9 cellular contexts compared by ENCODE assay signal in genomic region chr11:109423114-109423859, GRCh38. TPM values are rescaled to one million over a fixed set of nuclear protein-coding genes. Genes with fewer than 3 reads are reported as not detected.
DNase-seq lines count a peak whose midpoint lies in the region; FAIRE-seq and TF ChIP-seq lines count a peak whose summit lies in the region.
"Had no signal": no experiment of that assay in that cellular context is flagged by ENCODE, and none has a peak within 500 bp of the region (broad histone marks: within the 10 kb centered on the region; RNA-seq: fewer than 3 reads in every experiment).

No MANE protein-coding gene starts in this region.

- H3K36me3 ChIP-seq in endothelial cell of umbilical vein (ENCODE audit: control insufficient read depth in 2 of 2, extremely low read depth in 1 of 2, insufficient read depth in 2 of 2, low read length in 2 of 2): no peaks in the 10 kb centered on the region

- no peak overlapping the region for H3K9ac ChIP-seq in endothelial cell of umbilical vein (replicated peaks; ENCODE audit: extremely low read depth, insufficient read depth, low read length)

- FAIRE-seq in endothelial cell of umbilical vein (lab: Jason Lieb, UNC): no peak

- H3K27ac ChIP-seq in endothelial cell of umbilical vein (ENCODE audit: insufficient read depth, low read depth, low read length): no peak overlapping the region

- no peak for TF ChIP-seq CTCF in endothelial cell of umbilical vein (IDR thresholded peaks at IDR 0.05; ENCODE audit: extremely low read depth in 1 of 2, insufficient read depth in 1 of 2, low read depth in 1 of 2, low read length in 2 of 2)
- no peak for TF ChIP-seq CTCF in nephron (IDR thresholded peaks at IDR 0.05; ENCODE audit: unreplicated experiment in 3 of 3)

- H3K4me3 ChIP-seq in endothelial cell of umbilical vein (replicated peaks in 1 of 3; ENCODE audit: insufficient read depth in 1 of 3, low read depth in 1 of 3, low read length in 3 of 3): no peak overlapping the region

- peak; percentile 74 for DNase-seq in COLO668 (lab: John Stamatoyannopoulos, UW; ENCODE audit: unreplicated experiment)
- DNase-seq in NCI-H1105 (lab: John Stamatoyannopoulos, UW): peak; percentile 44
- DNase-seq in endothelial cell of umbilical vein (ENCODE audit: low read depth, low spot score): peak; percentile 1
- DNase-seq in activated CD8-positive, alpha-beta memory T cell treated with anti-CD3 and anti-CD28 coated beads, Interleukin-2, amount 50 U/mL, for 4 hours: no peak
- DNase-seq in HEK293T (ENCODE audit: extremely low spot score): no peak
- no peak for DNase-seq in T-helper 9 cell
- no peak for DNase-seq in HCEC 1CT

- no peak for TF ChIP-seq POLR2A in endothelial cell of umbilical vein (IDR thresholded peaks at IDR 0.05; ENCODE audit: low read depth, low read length)

- BruUV-seq in endothelial cell of umbilical vein (replicated peaks; lab: Mats Ljungman, UMichigan): no TSS peak

- peaks cover 2% of the 10 kb centered on the region for H3K9me3 Mint-ChIP-seq in nephron

- H3K4me3 Mint-ChIP-seq in nephron: peak overlapping the region; percentile 79 to 87 (median 86)

- peaks cover 63% of the 10 kb centered on the region for H3K27me3 Mint-ChIP-seq in nephron (ENCODE audit: low read depth)

- no peak overlapping the region for H2AFZ ChIP-seq in endothelial cell of umbilical vein (ENCODE audit: low read depth, low read length)

- H3K79me2 ChIP-seq in endothelial cell of umbilical vein (ENCODE audit: control insufficient read depth, insufficient read depth, low read length): no peaks in the 10 kb centered on the region

- CTCF ChIA-PET in endothelial cell of umbilical vein (lab: Charles Lee) (no interaction called here), HEK293T (lab: Yijun Ruan, JAX) (no interaction called here)

- no peak overlapping the region for H3K27ac Mint-ChIP-seq in nephron

- intact Hi-C loops in endothelial cell of umbilical vein (cut with micrococcal nuclease): no loop called here

- H3K4me1 ChIP-seq in endothelial cell of umbilical vein (ENCODE audit: control insufficient read depth, extremely low read depth, insufficient read depth, low read length): no peaks in the 10 kb centered on the region

- H3K9me3 ChIP-seq in endothelial cell of umbilical vein (replicated peaks; ENCODE audit: control insufficient read depth, insufficient read depth, low read length): no peaks in the 10 kb centered on the region

- dilution Hi-C loops in endothelial cell of umbilical vein (cut with MboI; ENCODE audit: extremely low pct_ligation_motif_present, low sequenced_read_pairs): no loop called here

- no peaks in the 10 kb centered on the region for H3K9me1 ChIP-seq in endothelial cell of umbilical vein (replicated peaks; ENCODE audit: control insufficient read depth, extremely low read depth, insufficient read depth, low read length)

- no peaks in the 10 kb centered on the region for H3K36me3 Mint-ChIP-seq in nephron (ENCODE audit: low read depth)

- no peak overlapping the region for H3K4me2 ChIP-seq in endothelial cell of umbilical vein (ENCODE audit: insufficient read depth, low read length)

- peaks cover 23% of the 10 kb centered on the region for H3K4me1 Mint-ChIP-seq in nephron

- no peaks in the 10 kb centered on the region for H4K20me1 ChIP-seq in endothelial cell of umbilical vein (replicated peaks; ENCODE audit: control insufficient read depth, extremely low read depth, insufficient read depth, low read length)

- peaks cover 22 to 29% of the 10 kb centered on the region in 2 experiments for H3K27me3 ChIP-seq in endothelial cell of umbilical vein (ENCODE audit: control insufficient read depth in 2 of 2, insufficient read depth in 2 of 2, low read length in 2 of 2)

- POLR2A ChIA-PET in endothelial cell of umbilical vein (lab: Charles Lee): no interaction called here
- POLR2A ChIA-PET in HEK293T (lab: Yijun Ruan, JAX): no interaction called here

TF ChIP-seq in endothelial cell of umbilical vein, 7 proteins besides CTCF, POLR2A, EP300 and RAD21:
- TF ChIP-seq EZH2 (IDR thresholded peaks at IDR 0.05; ENCODE audit: borderline replicate concordance, low read depth, low read length, severe bottlenecking): peak; percentile 70
- no peak for TF ChIP-seq MYC (IDR thresholded peaks at IDR 0.05; ENCODE audit: low read depth, low read length)
TF ChIP-seq in endothelial cell of umbilical vein: peak in this region for 1.

TF ChIP-seq in HEK293T, 16 proteins besides CTCF, POLR2A, EP300 and RAD21:
- TF ChIP-seq BHLHE40 (IDR thresholded peaks at IDR 0.05; ENCODE audit: borderline replicate concordance): no peak
- no peak for TF ChIP-seq SUZ12 (IDR thresholded peaks at IDR 0.05)
- TF ChIP-seq TARDBP (IDR thresholded peaks at IDR 0.05): no peak
- TF ChIP-seq HDGF (IDR thresholded peaks at IDR 0.05; ENCODE audit: borderline replicate concordance): no peak
- TF ChIP-seq SP1 (IDR thresholded peaks at IDR 0.05): no peak
- no peak for TF ChIP-seq L3MBTL2 (conservative IDR thresholded peaks at IDR 0.05)
- TF ChIP-seq FOXA1 (IDR thresholded peaks at IDR 0.05): no peak
- TF ChIP-seq PKNOX1 (IDR thresholded peaks at IDR 0.05): no peak
- TF ChIP-seq FOXM1 (IDR thresholded peaks at IDR 0.05; ENCODE audit: borderline replicate concordance): no peak
- TF ChIP-seq FOXK2 (IDR thresholded peaks at IDR 0.05): no peak
- TF ChIP-seq ARNT (IDR thresholded peaks at IDR 0.05): no peak
- no peak for TF ChIP-seq ZNF384 (IDR thresholded peaks at IDR 0.05)
- no peak for TF ChIP-seq NFRKB (IDR thresholded peaks at IDR 0.05)

RNA-seq across cellular contexts. Expression of gene C11orf87, which starts 1.3 kb away (rescaled TPM):
- not detected in 2 replicates for total RNA-seq in endothelial cell of umbilical vein
- not detected in 2 replicates for polyA plus RNA-seq in endothelial cell of umbilical vein
- polyA plus RNA-seq in endothelial cell of umbilical vein (2011; cell fraction: cytosol; rRNA removed): not detected in 2 replicates
- polyA plus RNA-seq in endothelial cell of umbilical vein (2011; cell fraction: nucleus; rRNA removed): not detected in 2 replicates
- polyA plus RNA-seq in endothelial cell of umbilical vein (2012): not detected in 2 replicates
- not detected in 2 replicates for polyA minus RNA-seq in endothelial cell of umbilical vein
- not detected for polyA minus RNA-seq in endothelial cell of umbilical vein (2011; cell fraction: cytosol; rRNA and poly(A)+ RNA removed)
- polyA minus RNA-seq in endothelial cell of umbilical vein (2011; cell fraction: nucleus; rRNA and poly(A)+ RNA removed): not detected in 2 replicates
- total RNA-seq: HT-29 had no signal

Comparison
In these comparisons a context has a peak if more than half of its experiments do, and no peak if none do; other contexts are left out.
1. DNase-seq: peak in COLO668 (single experiment), NCI-H1105 (single experiment) and endothelial cell of umbilical vein (single experiment); none in activated CD8-positive, alpha-beta memory T cell treated with anti-CD3 and anti-CD28 coated beads, Interleukin-2, amount 50 U/mL, for 4 hours (single experiment), HEK293T (single experiment), T-helper 9 cell (single experiment) and HCEC 1CT (single experiment).